1 cellular context compared by ENCODE assay signal in genomic region chr17:17205368-17206148, GRCh38.
A peak's percentile ranks its signal among the peaks of the same experiment; 100 is the strongest.
TF ChIP-seq lines count a peak whose summit lies in the region.

No MANE protein-coding gene starts in this region.

TF ChIP-seq in HEK293, 187 proteins besides CTCF, POLR2A, EP300 and RAD21 (continued from another document):
- TF ChIP-seq ZNF513 (tag by site-specific recombination; IDR thresholded peaks at IDR 0.05) (no peak), ZEB2 (tag by site-specific recombination; IDR thresholded peaks at IDR 0.05) (peak; percentile 55; the same call in 1 of the 2 replicates), ZXDB (tag by site-specific recombination; IDR thresholded peaks at IDR 0.05) (no peak), ZNF521 (tag by site-specific recombination; IDR thresholded peaks at IDR 0.05) (no peak), ZNF248 (tag by site-specific recombination; IDR thresholded peaks at IDR 0.05) (no peak), KLF10 (tag by site-specific recombination; IDR thresholded peaks at IDR 0.05) (no peak), ZNF37A (tag by site-specific recombination; IDR thresholded peaks at IDR 0.05) (no peak), ZFHX2 (tag by site-specific recombination; conservative IDR thresholded peaks at IDR 0.05) (peak; percentile 81), ZNF510 (tag by site-specific recombination; IDR thresholded peaks at IDR 0.05; ENCODE audit: insufficient replicate concordance) (no peak)
